Comparison of ENCODE assay signal across 10 cellular contexts in the genomic region with DNA sequence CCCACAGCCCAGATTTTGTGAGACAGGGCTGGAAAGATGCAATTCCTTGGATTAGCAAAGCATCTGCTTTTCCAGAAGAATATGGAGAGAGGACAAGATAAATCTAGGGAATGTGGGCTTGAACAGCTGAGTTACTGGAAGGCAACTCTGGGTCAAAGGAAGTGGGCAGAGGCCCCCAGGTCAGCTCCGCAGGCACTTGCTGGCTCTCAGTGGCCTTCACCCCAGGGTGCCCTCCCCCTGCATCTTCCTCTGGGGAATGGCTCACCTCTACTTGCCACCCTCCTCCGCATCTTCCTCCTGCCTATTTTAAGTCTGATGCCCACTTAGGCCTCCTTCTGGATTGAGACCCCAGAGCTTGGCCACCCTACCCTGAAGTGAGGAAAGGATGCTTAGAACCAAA. TPM values are rescaled to one million over a fixed set of nuclear protein-coding genes. Genes with fewer than 3 reads are reported as not detected.
DNase-seq lines count a peak whose midpoint lies in the region; ATAC-seq and TF ChIP-seq lines count a peak whose summit lies in the region.
"Had no signal": no experiment of that assay in that cellular context is flagged by ENCODE, and none has a peak within 500 bp of the region (broad histone marks: within the 10 kb centered on the region; RNA-seq: fewer than 3 reads in every experiment).

No MANE protein-coding gene starts in this region.

- H3K27me3 ChIP-seq in right cardiac atrium (ENCODE audit: control insufficient read depth, insufficient read depth): no peaks in the 10 kb centered on the region
- H3K27me3 ChIP-seq in colonic mucosa: no peaks in the 10 kb centered on the region
- H3K27me3 ChIP-seq in neutrophil: no peaks in the 10 kb centered on the region
- H3K27me3 ChIP-seq in aorta (ENCODE audit: control insufficient read depth in 1 of 2, insufficient read depth in 2 of 2, low read length in 1 of 2): no peaks in the 10 kb centered on the region
- H3K27me3 ChIP-seq: cardiac muscle cell had no signal

- intact Hi-C loops in right cardiac atrium (cut with DNase I): loop anchor here (5.0 to 10.0 kb wide), 4 partner anchors 60 to 140 kb away; no protein-coding TSS in a partner anchor
- intact Hi-C loops in left cardiac atrium (cut with DNase I): loop anchor here (5.0 to 10.0 kb wide), 2 partner anchors 60 to 103 kb away; no protein-coding TSS in a partner anchor
- intact Hi-C loops in colonic mucosa (cut with DNase I): no loop called here
- intact Hi-C loops in aorta (cut with DNase I): loop anchor here (5.0 kb wide), 2 partner anchors 68 to 163 kb away; a partner anchor contains a TSS

- peak overlapping the region; percentile 14 to 26 for H3K9ac ChIP-seq in colonic mucosa (ENCODE audit: low read depth in 2 of 2, low read length in 2 of 2)

- ATAC-seq in right cardiac atrium (no peak), left cardiac atrium (no peak), aorta (ENCODE audit: low FRiP score) (no peak)

- H3K4me1 ChIP-seq in right cardiac atrium (ENCODE audit: control insufficient read depth, insufficient read depth, low read length) (peaks cover 5% of the 10 kb centered on the region), colonic mucosa (peaks cover 8% of the 10 kb centered on the region), neutrophil (ENCODE audit: control insufficient read depth in 1 of 2, insufficient read depth in 1 of 2, low read depth in 1 of 2, low read length in 1 of 2) (peaks cover 30 to 39% of the 10 kb centered on the region in 2 experiments), aorta (ENCODE audit: control insufficient read depth in 1 of 2, insufficient read depth in 2 of 2, low read length in 2 of 2) (no peaks in the 10 kb centered on the region)

- TF ChIP-seq CTCF in colonic mucosa (IDR thresholded peaks at IDR 0.05) (no peak), neutrophil (IDR thresholded peaks at IDR 0.05) (no peak)

- H3K9me3 ChIP-seq in right cardiac atrium (ENCODE audit: control insufficient read depth, low read length): no peaks in the 10 kb centered on the region
- H3K9me3 ChIP-seq in colonic mucosa: no peaks in the 10 kb centered on the region
- H3K9me3 ChIP-seq in neutrophil: no peaks in the 10 kb centered on the region
- no peaks in the 10 kb centered on the region for H3K9me3 ChIP-seq in aorta (ENCODE audit: control insufficient read depth, low read length)

- 85% methylated on average over 2 of the region's 2 CpGs for WGBS in right cardiac atrium
- 91 to 97% methylated on average over 2 of the region's 2 CpGs for WGBS in aorta, 2 donors

- H3K4me3 ChIP-seq in right cardiac atrium (ENCODE audit: low read length) (no peak overlapping the region), colonic mucosa (no peak overlapping the region), neutrophil (ENCODE audit: low read depth in 1 of 2, low read length in 1 of 2) (no peak overlapping the region), aorta (ENCODE audit: low read length in 2 of 2) (no peak overlapping the region)
- H3K4me3 ChIP-seq: cardiac muscle cell had no signal

- peak overlapping the region; percentile 92 for H3K27ac ChIP-seq in right cardiac atrium (ENCODE audit: low read length)
- peak overlapping the region; percentile 38 for H3K27ac ChIP-seq in colonic mucosa
- H3K27ac ChIP-seq in neutrophil: peak overlapping the region; percentile 73
- H3K27ac ChIP-seq in aorta (ENCODE audit: low read depth in 1 of 2, low read length in 2 of 2): peak overlapping the region; percentile 36 to 81
- H3K27ac ChIP-seq: cardiac muscle cell had no signal

- peak in 1 of 3 donors; percentile 28 for DNase-seq in right cardiac atrium
- DNase-seq in left cardiac atrium: no peak
- DNase-seq in colonic mucosa: no peak
- DNase-seq in aorta: no peak
- no peak for DNase-seq in T1000 (lab: John Stamatoyannopoulos, UW)
- no peak for DNase-seq in NCI-H1417 (lab: John Stamatoyannopoulos, UW)
- no peak for DNase-seq in stimulated activated naive CD4-positive, alpha-beta T cell (lab: John Stamatoyannopoulos, UW)
- DNase-seq: NCI-H2227 treated with DMSO at 0.1 percent for 48 hours had no signal

- H3K36me3 ChIP-seq in colonic mucosa (peaks cover 45% of the 10 kb centered on the region), neutrophil (peaks cover 92% of the 10 kb centered on the region), aorta (ENCODE audit: control insufficient read depth in 1 of 2, insufficient read depth in 2 of 2, low read length in 1 of 2) (peaks cover 0 to 5% of the 10 kb centered on the region in 2 donors)

RNA-seq across cellular contexts. Expression of a gene that starts 10.5 kb away (rescaled TPM):
- total RNA-seq in right cardiac atrium (10 to 100 TPM; 25.6 to 36.3 (median 30.0) TPM), left cardiac atrium (10 to 100 TPM; 25.9 to 29.6 TPM), colonic mucosa (10 to 100 TPM; 13.4 to 28.3 TPM), aorta (10 to 100 TPM; 36.7 to 45.5 TPM)
- polyA plus RNA-seq in right cardiac atrium (18.0 TPM), aorta (10 to 100 TPM; 22.4 to 35.2 TPM)

Comparison
In these comparisons a context has a peak if more than half of its experiments do, and no peak if none do; other contexts are left out.
1. H3K27ac ChIP-seq: peak in every context shown above with its lines; median percentile 92 in right cardiac atrium; 73 in neutrophil; 58 in aorta; 38 in colonic mucosa.